16 cellular contexts compared by ENCODE assay signal in genomic region chr12:62252576-62252975, GRCh38. TPM values are rescaled to one million over a fixed set of nuclear protein-coding genes. Genes with fewer than 3 reads are reported as not detected.
DNase-seq lines count a peak whose midpoint lies in the region; FAIRE-seq and TF ChIP-seq lines count a peak whose summit lies in the region.
"Had no signal": no experiment of that assay in that cellular context is flagged by ENCODE, and none has a peak within 500 bp of the region (broad histone marks: within the 10 kb centered on the region; RNA-seq: fewer than 3 reads in every experiment).

No MANE protein-coding gene starts in this region.

- H3K4me3 Mint-ChIP-seq in activated CD4-positive, alpha-beta memory T cell treated with anti-CD3 and anti-CD28 coated beads, Interleukin-2, amount 10 ng/mL, durations not matched to agents 7 days and 5 days = no peak overlapping the region
- no peak overlapping the region for H3K4me3 Mint-ChIP-seq in activated CD4-positive, alpha-beta memory T cell treated with anti-CD3 and anti-CD28 coated beads for 36 hours

- CTCF ChIA-PET in activated CD4-positive, alpha-beta memory T cell treated with anti-CD3 and anti-CD28 coated beads, Interleukin-2, amount 10 ng/mL, durations not matched to agents 7 days and 5 days (lab: Charles Lee) = interaction anchor here (2.1 kb wide), 1 partner anchor 7 kb away, joined by 17 read pairs; the partner anchor contains the start of gene USP15
- CTCF ChIA-PET in activated CD4-positive, alpha-beta memory T cell treated with anti-CD3 and anti-CD28 coated beads for 36 hours (lab: Charles Lee) = no interaction called here

- no peaks in the 10 kb centered on the region for H3K79me2 ChIP-seq in mesendoderm (ENCODE audit: control insufficient read depth, insufficient read depth, low read length)

- H3K4me1 ChIP-seq in esophagus muscularis mucosa (peaks cover 0 to 12% (median 2%) of the 10 kb centered on the region in 4 donors), mesendoderm (ENCODE audit: control insufficient read depth, low read depth, low read length) (no peaks in the 10 kb centered on the region)
- H3K4me1 ChIP-seq: A549, Caco-2 had no signal

- H2AK5ac ChIP-seq in mesendoderm (ENCODE audit: low read length) = no peak overlapping the region

- no peak overlapping the region for H3K4me3 ChIP-seq in bronchial epithelial cell (ENCODE audit: low read depth, low read length)
- H3K4me3 ChIP-seq in esophagus muscularis mucosa = no peak overlapping the region
- no peak overlapping the region for H3K4me3 ChIP-seq in mesendoderm (ENCODE audit: low read length)
- H3K4me3 ChIP-seq: A549; BLaER1 treated with 17β-estradiol and CSF1 and Interleukin-3, amounts not matched to agents 10 nM and 100 nM had no signal

- peaks cover 38% of the 10 kb centered on the region for H3K4me1 Mint-ChIP-seq in activated CD4-positive, alpha-beta memory T cell treated with anti-CD3 and anti-CD28 coated beads, Interleukin-2, amount 10 ng/mL, durations not matched to agents 7 days and 5 days
- peaks cover 38% of the 10 kb centered on the region for H3K4me1 Mint-ChIP-seq in activated CD4-positive, alpha-beta memory T cell treated with anti-CD3 and anti-CD28 coated beads for 36 hours (ENCODE audit: low read depth)

- no peak overlapping the region for H3K9ac ChIP-seq in mesendoderm (ENCODE audit: low read length)
- H3K9ac ChIP-seq: BLaER1 treated with 17β-estradiol and CSF1 and Interleukin-3, amounts not matched to agents 10 nM and 100 nM had no signal

- intact Hi-C loops in activated CD4-positive, alpha-beta memory T cell treated with anti-CD3 and anti-CD28 coated beads for 36 hours (cut with micrococcal nuclease) = no loop called here
- intact Hi-C loops in esophagus muscularis mucosa (cut with DNase I) = no loop called here

- H3K27ac ChIP-seq in esophagus muscularis mucosa (replicated peaks in 1 of 4) (no peak overlapping the region), caudate nucleus (ENCODE audit: low read depth, low read length) (no peak overlapping the region), mesendoderm (ENCODE audit: low read depth, low read length) (no peak overlapping the region)
- H3K27ac ChIP-seq: A549 had no signal

- no peaks in the 10 kb centered on the region for H3K27me3 ChIP-seq in bronchial epithelial cell (ENCODE audit: control insufficient read depth, insufficient read depth, low read length)
- no peaks in the 10 kb centered on the region for H3K27me3 ChIP-seq in esophagus muscularis mucosa
- H3K27me3 ChIP-seq in mesendoderm (ENCODE audit: insufficient read depth, low read length, poor library complexity) = no peaks in the 10 kb centered on the region
- H3K27me3 ChIP-seq: BLaER1 treated with 17β-estradiol and CSF1 and Interleukin-3, amounts not matched to agents 10 nM and 100 nM had no signal

- H3K9me3 Mint-ChIP-seq in activated CD4-positive, alpha-beta memory T cell treated with anti-CD3 and anti-CD28 coated beads, Interleukin-2, amount 10 ng/mL, durations not matched to agents 7 days and 5 days = peaks cover 3% of the 10 kb centered on the region
- no peaks in the 10 kb centered on the region for H3K9me3 Mint-ChIP-seq in activated CD4-positive, alpha-beta memory T cell treated with anti-CD3 and anti-CD28 coated beads for 36 hours

- DNase-seq in activated CD4-positive, alpha-beta memory T cell treated with anti-CD3 and anti-CD28 coated beads, Interleukin-2, amount 10 ng/mL, durations not matched to agents 7 days and 5 days = no peak
- DNase-seq in activated CD4-positive, alpha-beta memory T cell treated with anti-CD3 and anti-CD28 coated beads for 36 hours = no peak
- DNase-seq in HT1080 (ENCODE audit: low read depth) (peak; percentile 20), bronchial epithelial cell (ENCODE audit: low read depth) (peak; percentile 41), esophagus muscularis mucosa (ENCODE audit: extremely low spot score) (no peak), caudate nucleus (lab: John Stamatoyannopoulos, UW) (no peak), mesendoderm (no peak)
- DNase-seq: Caco-2, DMS153, Kasumi-1, NCI-H187, NCI-H526 treated with DMSO at 0.1 percent for 48 hours, SHP77 had no signal

- no peaks in the 10 kb centered on the region for H3K27me3 Mint-ChIP-seq in activated CD4-positive, alpha-beta memory T cell treated with anti-CD3 and anti-CD28 coated beads, Interleukin-2, amount 10 ng/mL, durations not matched to agents 7 days and 5 days
- peaks cover 2% of the 10 kb centered on the region for H3K27me3 Mint-ChIP-seq in activated CD4-positive, alpha-beta memory T cell treated with anti-CD3 and anti-CD28 coated beads for 36 hours

- H2BK120ac ChIP-seq in mesendoderm (ENCODE audit: low read depth, low read length) = no peak overlapping the region

- no peak overlapping the region for H2BK5ac ChIP-seq in mesendoderm (ENCODE audit: low read length)

- no peak overlapping the region for H4K5ac ChIP-seq in mesendoderm (ENCODE audit: low read length)

- FAIRE-seq in bronchial epithelial cell (lab: Jason Lieb, UNC) = no peak
- FAIRE-seq: A549, H54 had no signal

- H3K79me1 ChIP-seq in mesendoderm (ENCODE audit: low read length) = no peaks in the 10 kb centered on the region

- POLR2A ChIA-PET in activated CD4-positive, alpha-beta memory T cell treated with anti-CD3 and anti-CD28 coated beads, Interleukin-2, amount 10 ng/mL, durations not matched to agents 7 days and 5 days (lab: Charles Lee) = interaction anchor here (2.7 kb wide), 1 partner anchor 7 kb away, joined by 38 read pairs; the partner anchor contains the start of gene USP15
- POLR2A ChIA-PET in activated CD4-positive, alpha-beta memory T cell treated with anti-CD3 and anti-CD28 coated beads for 36 hours (lab: Charles Lee) = interaction anchor here (1.4 kb wide), 1 partner anchor 8 kb away, joined by 4 read pairs; the partner anchor contains the start of gene USP15

- H3K18ac ChIP-seq in mesendoderm (ENCODE audit: low read length) = no peak overlapping the region

- no peak overlapping the region for H3K23ac ChIP-seq in mesendoderm (ENCODE audit: low read length)

- H3K27ac Mint-ChIP-seq in activated CD4-positive, alpha-beta memory T cell treated with anti-CD3 and anti-CD28 coated beads, Interleukin-2, amount 10 ng/mL, durations not matched to agents 7 days and 5 days = peak overlapping the region; percentile 94
- H3K27ac Mint-ChIP-seq in activated CD4-positive, alpha-beta memory T cell treated with anti-CD3 and anti-CD28 coated beads for 36 hours = no peak overlapping the region

- no peak for TF ChIP-seq POLR2A in esophagus muscularis mucosa (IDR thresholded peaks at IDR 0.05; ENCODE audit: low read depth)

- no peak overlapping the region for H3K4ac ChIP-seq in mesendoderm (ENCODE audit: low read depth, low read length)

- H3K36me3 ChIP-seq in bronchial epithelial cell (ENCODE audit: control insufficient read depth, insufficient read depth, low read length) = no peaks in the 10 kb centered on the region
- no peaks in the 10 kb centered on the region for H3K36me3 ChIP-seq in esophagus muscularis mucosa
- no peaks in the 10 kb centered on the region for H3K36me3 ChIP-seq in mesendoderm (ENCODE audit: control insufficient read depth, insufficient read depth, low read length)

- no peak overlapping the region for H2BK15ac ChIP-seq in mesendoderm (replicated peaks; ENCODE audit: low read depth)

- no peak overlapping the region for H3K4me2 ChIP-seq in mesendoderm (ENCODE audit: low read length)
- H3K4me2 ChIP-seq: A549 had no signal

- H3K56ac ChIP-seq in mesendoderm (ENCODE audit: low read length) = no peak overlapping the region

- no peak overlapping the region for H4K8ac ChIP-seq in mesendoderm (ENCODE audit: low read depth, low read length)

- TF ChIP-seq CTCF in bronchial epithelial cell (IDR thresholded peaks at IDR 0.05; ENCODE audit: insufficient read depth, low read length, severe bottlenecking) = no peak
- no peak for TF ChIP-seq CTCF in esophagus muscularis mucosa (IDR thresholded peaks at IDR 0.05)

- no peak for TF ChIP-seq EP300 in esophagus muscularis mucosa (IDR thresholded peaks at IDR 0.05)

- 84% methylated on average over 4 of the region's 4 CpGs for WGBS in esophagus muscularis mucosa
- no CpG with 5 or more reads among the region's 4 CpGs for WGBS in mesendoderm (ENCODE audit: extremely low coverage, insufficient coverage, low lambda C conversion rate)

- no peaks in the 10 kb centered on the region for H3K9me3 ChIP-seq in esophagus muscularis mucosa
- H3K9me3 ChIP-seq: A549; BLaER1 treated with 17β-estradiol and CSF1 and Interleukin-3, amounts not matched to agents 10 nM and 100 nM; Caco-2 had no signal

- peaks cover 31% of the 10 kb centered on the region for H3K36me3 Mint-ChIP-seq in activated CD4-positive, alpha-beta memory T cell treated with anti-CD3 and anti-CD28 coated beads, Interleukin-2, amount 10 ng/mL, durations not matched to agents 7 days and 5 days (ENCODE audit: low read depth)
- no peaks in the 10 kb centered on the region for H3K36me3 Mint-ChIP-seq in activated CD4-positive, alpha-beta memory T cell treated with anti-CD3 and anti-CD28 coated beads for 36 hours

RNA-seq across cellular contexts. Expression of gene USP15, which starts 7.6 kb away (rescaled TPM):
- 100 to 1,000 TPM; 134 to 161 TPM for total RNA-seq in activated CD4-positive, alpha-beta memory T cell treated with anti-CD3 and anti-CD28 coated beads, Interleukin-2, amount 10 ng/mL, durations not matched to agents 7 days and 5 days
- total RNA-seq in activated CD4-positive, alpha-beta memory T cell treated with anti-CD3 and anti-CD28 coated beads for 36 hours = 10 to 100 TPM; 76.8 to 82.8 TPM
- 38.2 and 58.4 TPM in 2 replicates for total RNA-seq in HT1080 (2014; rRNA removed; shearing (Covaris generic))
- polyA plus RNA-seq in HT1080 (2015; cell fraction: cytosol; rRNA removed) = 37.9 and 38.2 TPM in 2 replicates
- polyA plus RNA-seq in HT1080 (2015; cell fraction: nucleus; rRNA removed) = 113 and 114 TPM in 2 replicates
- total RNA-seq in bronchial epithelial cell (56.3 and 89.7 TPM in 2 replicates), esophagus muscularis mucosa (10 to 100 TPM; 38.0 to 78.5 (median 49.9) TPM)
- 43.1 TPM for polyA plus RNA-seq in mesendoderm (2013, experiment 1 of 2)
- 42.7 TPM for polyA plus RNA-seq in mesendoderm (2013, experiment 2 of 2)

Comparison
In these comparisons a context has a peak if more than half of its experiments do, and no peak if none do; other contexts are left out.
1. DNase-seq: peak in HT1080 (single experiment) and bronchial epithelial cell (single experiment); none in activated CD4-positive, alpha-beta memory T cell treated with anti-CD3 and anti-CD28 coated beads, Interleukin-2, amount 10 ng/mL, durations not matched to agents 7 days and 5 days (single experiment), activated CD4-positive, alpha-beta memory T cell treated with anti-CD3 and anti-CD28 coated beads for 36 hours (single experiment), esophagus muscularis mucosa (single experiment), caudate nucleus (0 of 61) and mesendoderm (single experiment).